In the genomic region with DNA sequence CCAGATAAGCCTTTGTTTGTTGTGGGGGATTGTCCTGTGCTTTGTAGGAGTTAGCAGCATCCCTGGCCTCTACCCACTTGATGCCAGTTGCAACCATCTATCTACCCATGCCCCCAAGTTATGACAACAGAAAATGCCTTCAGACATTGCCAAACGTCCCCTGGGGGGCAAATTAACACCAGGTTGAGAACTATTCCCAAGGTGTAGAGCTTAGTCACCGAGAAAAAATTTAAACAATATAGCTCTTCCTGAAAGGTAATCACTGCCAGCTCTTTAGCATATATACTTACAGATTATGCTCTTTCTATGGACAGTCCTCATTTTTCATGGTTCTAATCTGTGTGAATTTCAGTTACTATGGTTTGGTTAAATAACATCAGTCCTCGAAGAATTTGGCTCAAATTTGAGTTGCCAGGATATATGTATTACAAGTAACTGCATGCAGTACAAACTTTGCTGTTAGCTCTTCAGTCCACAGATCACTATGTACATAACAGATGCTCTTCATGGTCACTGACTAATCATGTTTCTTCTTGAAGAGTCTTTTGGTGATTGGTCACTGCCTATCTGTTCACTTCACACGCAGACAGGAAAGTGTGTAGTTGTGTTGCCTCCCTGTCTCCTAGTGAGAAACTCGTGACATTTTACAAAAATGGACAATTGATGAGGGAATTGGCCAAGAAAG, we compare ENCODE assay signal across 13 cellular contexts. TPM values are rescaled to one million over a fixed set of nuclear protein-coding genes. Genes with fewer than 3 reads are reported as not detected.
DNase-seq lines count a peak whose midpoint lies in the region; ATAC-seq and TF ChIP-seq lines count a peak whose summit lies in the region.
"Had no signal": no experiment of that assay in that cellular context is flagged by ENCODE, and none has a peak within 500 bp of the region (broad histone marks: within the 10 kb centered on the region; RNA-seq: fewer than 3 reads in every experiment).

No MANE protein-coding gene starts in this region.

- no peaks in the 10 kb centered on the region for H3K9me3 ChIP-seq in neutrophil
- H3K9me3 ChIP-seq: HAP-1, suprapubic skin had no signal

- no peaks in the 10 kb centered on the region for H3K27me3 Mint-ChIP-seq in effector memory CD8-positive, alpha-beta T cell
- H3K27me3 Mint-ChIP-seq: activated naive CD8-positive, alpha-beta T cell treated with anti-CD3 and anti-CD28 coated beads for 36 hours had no signal

- H3K36me3 Mint-ChIP-seq in effector memory CD8-positive, alpha-beta T cell (ENCODE audit: insufficient read depth) = peaks cover 48% of the 10 kb centered on the region

- no peaks in the 10 kb centered on the region for H3K27me3 ChIP-seq in neutrophil
- H3K27me3 ChIP-seq: dorsolateral prefrontal cortex, suprapubic skin had no signal

- no peak overlapping the region for H3K4me3 ChIP-seq in neutrophil (ENCODE audit: low read depth in 1 of 2, low read length in 1 of 2)
- H3K4me3 ChIP-seq: dorsolateral prefrontal cortex, HAP-1, suprapubic skin had no signal

- peak overlapping the region; percentile 21 to 82 for H3K27ac Mint-ChIP-seq in effector memory CD8-positive, alpha-beta T cell
- H3K27ac Mint-ChIP-seq: activated naive CD8-positive, alpha-beta T cell treated with anti-CD3 and anti-CD28 coated beads for 36 hours had no signal

- H3K4me3 Mint-ChIP-seq in effector memory CD8-positive, alpha-beta T cell = no peak overlapping the region
- H3K4me3 Mint-ChIP-seq: activated naive CD8-positive, alpha-beta T cell treated with anti-CD3 and anti-CD28 coated beads for 36 hours had no signal

- H3K27ac ChIP-seq in neutrophil = peak overlapping the region; percentile 46
- H3K27ac ChIP-seq: dorsolateral prefrontal cortex, suprapubic skin had no signal

- H3K36me3 ChIP-seq in neutrophil = no peaks in the 10 kb centered on the region
- H3K36me3 ChIP-seq: HAP-1, suprapubic skin had no signal

- TF ChIP-seq CTCF in neutrophil (IDR thresholded peaks at IDR 0.05) = no peak

- peaks cover 90 to 96% of the 10 kb centered on the region in 2 experiments for H3K4me1 ChIP-seq in neutrophil (ENCODE audit: control insufficient read depth in 1 of 2, insufficient read depth in 1 of 2, low read depth in 1 of 2, low read length in 1 of 2)

- no peak for ATAC-seq in effector memory CD8-positive, alpha-beta T cell (replicated peaks)
- no peak for ATAC-seq in HG03159 (IDR thresholded peaks at IDR 0.05; ENCODE audit: unreplicated experiment)

- peaks cover 76 to 84% of the 10 kb centered on the region in 2 donors for H3K4me1 Mint-ChIP-seq in effector memory CD8-positive, alpha-beta T cell (ENCODE audit: low read depth in 2 of 2)

- no peaks in the 10 kb centered on the region for H3K9me3 Mint-ChIP-seq in effector memory CD8-positive, alpha-beta T cell
- H3K9me3 Mint-ChIP-seq: activated naive CD8-positive, alpha-beta T cell treated with anti-CD3 and anti-CD28 coated beads for 36 hours had no signal

- peak; percentile 90 for DNase-seq in DMS53 (lab: John Stamatoyannopoulos, UW)
- peak; percentile 79 for DNase-seq in LHCN-M2 (ENCODE audit: low read depth)
- DNase-seq in effector memory CD8-positive, alpha-beta T cell = no peak
- no peak for DNase-seq in effector CD8-positive, alpha-beta T cell (lab: John Stamatoyannopoulos, UW)
- DNase-seq in kidney glomerular epithelial cell (lab: John Stamatoyannopoulos, UW) = no peak
- DNase-seq: activated naive CD8-positive, alpha-beta T cell treated with anti-CD3 and anti-CD28 coated beads for 36 hours; dorsolateral prefrontal cortex; NCI-H2081; T1000 had no signal

RNA-seq across cellular contexts. Expression of a gene that starts 25.2 kb away (rescaled TPM):
- 41.7 and 49.4 TPM in 2 replicates for total RNA-seq in LHCN-M2 (2014; rRNA removed)
- polyA plus RNA-seq in LHCN-M2 (2012) = 68.7 TPM

Comparison
In these comparisons a context has a peak if more than half of its experiments do, and no peak if none do; other contexts are left out.
1. DNase-seq: peak in DMS53 (single experiment) and LHCN-M2 (single experiment); none in effector memory CD8-positive, alpha-beta T cell (0 of 3), effector CD8-positive, alpha-beta T cell (single experiment) and kidney glomerular epithelial cell (single experiment).